Comparison of ENCODE assay signal across 9 cellular contexts in genomic region chr7:83814480-83814879, GRCh38.
"Had no signal": no experiment of that assay in that cellular context is flagged by ENCODE, and none has a peak within 500 bp of the region (broad histone marks: within the 10 kb centered on the region; RNA-seq: fewer than 3 reads in every experiment).

No MANE protein-coding gene starts in this region.

- H2AFZ ChIP-seq: GM23248 had no signal

- H3K27ac ChIP-seq: GM23248, KMS-11 had no signal

- FAIRE-seq: HTR-8/SVneo had no signal

- H3K4me1 ChIP-seq: HAP-1 had no signal

- H3K9ac ChIP-seq: GM23248, KMS-11 had no signal

- DNase-seq: GM23248, GOT3, H7, HFFc6, KBM-7 had no signal

- H3K36me3 ChIP-seq: HAP-1 had no signal

- ATAC-seq: HCT116 had no signal

- H3K4me3 ChIP-seq: GM23248, HAP-1 had no signal

- H3K9me3 ChIP-seq: HAP-1 had no signal

- H3K4me2 ChIP-seq: KMS-11 had no signal
